ENCODE assay signal across 29 cellular contexts in the genomic region with DNA sequence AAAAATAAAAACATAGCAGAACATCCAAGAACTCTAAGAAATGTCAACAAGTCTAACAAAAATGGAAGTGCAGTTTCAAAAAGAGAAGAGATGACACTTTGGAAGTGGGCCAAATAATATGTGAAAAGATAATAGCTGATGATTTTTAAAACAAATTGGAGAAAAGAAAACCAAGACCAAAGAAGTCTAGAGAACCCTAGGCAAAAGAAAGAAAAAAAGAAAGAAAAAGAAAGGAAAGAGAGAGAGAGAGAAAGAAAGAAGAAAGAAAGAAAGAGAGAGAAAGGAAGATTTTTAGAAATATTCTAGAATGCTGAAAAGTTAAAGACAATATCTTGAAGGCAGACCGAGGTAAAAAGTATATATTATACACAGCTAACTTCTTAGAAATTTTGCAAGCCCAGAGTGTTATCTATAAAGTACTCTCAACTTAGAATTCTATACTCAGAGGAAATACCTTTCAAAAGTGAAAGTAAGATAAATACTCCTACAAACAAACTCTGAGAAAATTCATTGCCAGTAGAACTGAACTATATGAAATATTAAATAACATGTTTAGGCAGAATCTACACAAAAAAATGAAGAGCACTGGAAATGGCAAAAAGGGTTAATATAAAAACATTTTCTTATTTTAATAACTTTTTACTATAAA.
DNase-seq lines count a peak whose midpoint lies in the region; ATAC-seq, FAIRE-seq and TF ChIP-seq lines count a peak whose summit lies in the region.
"Had no signal": no experiment of that assay in that cellular context is flagged by ENCODE, and none has a peak within 500 bp of the region (broad histone marks: within the 10 kb centered on the region; RNA-seq: fewer than 3 reads in every experiment).

No MANE protein-coding gene starts in this region.

- no peaks in the 10 kb centered on the region for H3K27me3 Mint-ChIP-seq in activated naive CD4-positive, alpha-beta T cell treated with anti-CD3 and anti-CD28 coated beads for 36 hours (ENCODE audit: low read depth)

- H3K27ac ChIP-seq in K562 (ENCODE audit: extremely low read depth, low read depth, low read length) (peak overlapping the region; percentile 1; the same call in 1 of the 3 replicates), parathyroid adenoma (no peak overlapping the region)
- H3K27ac ChIP-seq: cardiac muscle cell, left lung, sigmoid colon, SJCRH30 had no signal

- no TSS peak for BruUV-seq in K562 (replicated peaks; lab: Mats Ljungman, UMichigan)

- H2AFZ ChIP-seq in K562 (ENCODE audit: low read depth, low read length) (peak overlapping the region; percentile 52), parathyroid adenoma (peak overlapping the region; percentile 41)

- CTCF ChIA-PET in activated naive CD4-positive, alpha-beta T cell treated with anti-CD3 and anti-CD28 coated beads for 36 hours (lab: Charles Lee): no interaction called here
- CTCF ChIA-PET in K562 (lab: Yijun Ruan, JAX; ENCODE audit: low intra/inter-chr PET ratio): no interaction called here

- H3K27ac Mint-ChIP-seq in activated naive CD4-positive, alpha-beta T cell treated with anti-CD3 and anti-CD28 coated beads for 36 hours: peak overlapping the region; percentile 56
- no peak overlapping the region for H3K27ac Mint-ChIP-seq in activated naive CD4-positive, alpha-beta T cell treated with anti-CD3 and anti-CD28 coated beads, Interleukin-2, amount 50 U/mL, for 72 hours
- H3K27ac Mint-ChIP-seq: nephron, WTC11 had no signal

- no peak overlapping the region for H3K9ac ChIP-seq in K562 (ENCODE audit: insufficient read depth in 1 of 2, low read depth in 2 of 2, low read length in 2 of 2)
- no peak overlapping the region for H3K9ac ChIP-seq in parathyroid adenoma

- ATAC-seq in activated naive CD4-positive, alpha-beta T cell treated with anti-CD3 and anti-CD28 coated beads, Interleukin-2, amount 50 U/mL, for 72 hours: no peak
- ATAC-seq in K562 (no peak; the same call in 2 of the 3 replicates), mucosa of descending colon (no peak), HG02678 (IDR thresholded peaks at IDR 0.05; ENCODE audit: unreplicated experiment) (no peak)
- ATAC-seq: left lung, WTC11 had no signal

- no peaks in the 10 kb centered on the region for H3K36me3 Mint-ChIP-seq in activated naive CD4-positive, alpha-beta T cell treated with anti-CD3 and anti-CD28 coated beads for 36 hours (ENCODE audit: low read depth)
- no peaks in the 10 kb centered on the region for H3K36me3 Mint-ChIP-seq in activated naive CD4-positive, alpha-beta T cell treated with anti-CD3 and anti-CD28 coated beads, Interleukin-2, amount 50 U/mL, for 72 hours
- H3K36me3 Mint-ChIP-seq: WTC11 had no signal

- TF ChIP-seq POLR2A in K562 (conservative IDR thresholded peaks at IDR 0.05): no peak

- H3K4me3 ChIP-seq in K562 (no peak overlapping the region), parathyroid adenoma (ENCODE audit: low read depth, low read length) (no peak overlapping the region), mucosa of descending colon (no peak overlapping the region)
- H3K4me3 ChIP-seq: cardiac muscle cell, left lung, sigmoid colon, SJCRH30 had no signal

- H3K9me1 ChIP-seq in K562 (ENCODE audit: control insufficient read depth, insufficient read depth, low read length): no peaks in the 10 kb centered on the region

- TF ChIP-seq CTCF in K562 (IDR thresholded peaks at IDR 0.05 in 2 of 3, conservative IDR thresholded peaks at IDR 0.05 in 1 of 3; ENCODE audit: insufficient read depth in 2 of 3, low read depth in 1 of 3, low read length in 3 of 3) (no peak), parathyroid adenoma (IDR thresholded peaks at IDR 0.05) (no peak), mucosa of descending colon (IDR thresholded peaks at IDR 0.05) (no peak)

- no peak for FAIRE-seq in K562 (lab: Jason Lieb, UNC)
- FAIRE-seq: endothelial cell of umbilical vein had no signal

- no peak overlapping the region for H3K4me2 ChIP-seq in K562 (ENCODE audit: insufficient read depth, low read length)
- H3K4me2 ChIP-seq in parathyroid adenoma (ENCODE audit: low read length): no peak overlapping the region

- H3K36me3 ChIP-seq in K562 (ENCODE audit: control insufficient read depth, insufficient read depth, low read length) (no peaks in the 10 kb centered on the region), parathyroid adenoma (ENCODE audit: control insufficient read depth, insufficient read depth, low read length) (no peaks in the 10 kb centered on the region), mucosa of descending colon (ENCODE audit: low read depth) (no peaks in the 10 kb centered on the region)
- H3K36me3 ChIP-seq: cardiac muscle cell, left lung, sigmoid colon, SJCRH30 had no signal

- WGBS in K562 (ENCODE audit: insufficient coverage, low coverage, missing lambda C conversion rate): 4% methylated on average over 1 of the region's 1 CpG

- TF ChIP-seq EP300 in K562 (IDR thresholded peaks at IDR 0.05; ENCODE audit: low read length): no peak

- no peak overlapping the region for H3K4me3 Mint-ChIP-seq in activated naive CD4-positive, alpha-beta T cell treated with anti-CD3 and anti-CD28 coated beads for 36 hours
- H3K4me3 Mint-ChIP-seq: nephron, WTC11 had no signal

- no peak for TF ChIP-seq RAD21 in K562 (CRISPR knock-in tag; conservative IDR thresholded peaks at IDR 0.05 in 1 of 2, IDR thresholded peaks at IDR 0.05 in 1 of 2)

- DNase-seq in activated naive CD4-positive, alpha-beta T cell treated with anti-CD3 and anti-CD28 coated beads for 36 hours: no peak
- no peak for DNase-seq in activated naive CD4-positive, alpha-beta T cell treated with anti-CD3 and anti-CD28 coated beads, Interleukin-2, amount 50 U/mL, for 72 hours (ENCODE audit: low spot score in 2 of 2)
- peak; percentile 66 for DNase-seq in OCI-M1 (lab: John Stamatoyannopoulos, UW)
- DNase-seq in K562 (ENCODE audit: extremely low read depth in 1 of 4, low spot score in 3 of 4): no peak
- no peak for DNase-seq in mucosa of descending colon
- DNase-seq in occipital lobe (lab: John Stamatoyannopoulos, UW): no peak
- DNase-seq: activated CD4-positive, alpha-beta T cell treated with anti-CD3 and anti-CD28 coated beads, Interleukin-2, amount 50 U/mL, for 4 hours; activated CD8-positive, alpha-beta memory T cell treated with anti-CD3 and anti-CD28 coated beads, Interleukin-2, amount 50 U/mL, for 48 hours; activated effector memory CD4-positive, alpha-beta T cell treated with Interleukin-2 at 50 U/mL for 16 hours; amniotic stem cell; Caco-2; foreskin fibroblast; H7; KBM-7; left lung; midbrain; NCI-H1092; NCI-H1930; NCI-H2227 treated with DMSO at 0.1 percent for 48 hours; NCI-H774; sigmoid colon; SJCRH30; T-helper 2 cell had no signal

- H3K27me3 ChIP-seq in K562 (ENCODE audit: control insufficient read depth in 2 of 2, insufficient read depth in 2 of 2, low read length in 2 of 2) (no peaks in the 10 kb centered on the region), parathyroid adenoma (ENCODE audit: control insufficient read depth, insufficient read depth, low read length) (no peaks in the 10 kb centered on the region)
- H3K27me3 ChIP-seq: cardiac muscle cell, left lung, sigmoid colon, SJCRH30 had no signal

- in situ Hi-C loops in K562 (cut with MboI): no loop called here

- H3K9me3 ChIP-seq in K562 (replicated peaks; ENCODE audit: control insufficient read depth, insufficient read depth, low read depth, low read length) (no peaks in the 10 kb centered on the region), parathyroid adenoma (ENCODE audit: control insufficient read depth, low read length) (no peaks in the 10 kb centered on the region), mucosa of descending colon (no peaks in the 10 kb centered on the region)
- H3K9me3 ChIP-seq: Caco-2, sigmoid colon, SJCRH30 had no signal

- no peaks in the 10 kb centered on the region for H3K4me1 Mint-ChIP-seq in activated naive CD4-positive, alpha-beta T cell treated with anti-CD3 and anti-CD28 coated beads for 36 hours (ENCODE audit: low read depth)
- H3K4me1 Mint-ChIP-seq: nephron, WTC11 had no signal

- H3K79me2 ChIP-seq in K562 (ENCODE audit: control insufficient read depth, insufficient read depth, low read length): no peaks in the 10 kb centered on the region
- no peaks in the 10 kb centered on the region for H3K79me2 ChIP-seq in parathyroid adenoma

- H4K20me1 ChIP-seq in K562 (replicated peaks; ENCODE audit: control insufficient read depth, insufficient read depth, low read length): no peaks in the 10 kb centered on the region

- peaks cover 4% of the 10 kb centered on the region for H3K9me3 Mint-ChIP-seq in activated naive CD4-positive, alpha-beta T cell treated with anti-CD3 and anti-CD28 coated beads for 36 hours
- H3K9me3 Mint-ChIP-seq in activated naive CD4-positive, alpha-beta T cell treated with anti-CD3 and anti-CD28 coated beads, Interleukin-2, amount 50 U/mL, for 72 hours: peaks cover 4 to 8% of the 10 kb centered on the region in 2 donors

- POLR2A ChIA-PET in K562 (lab: Yijun Ruan, JAX): no interaction called here

- intact Hi-C loops in activated naive CD4-positive, alpha-beta T cell treated with anti-CD3 and anti-CD28 coated beads for 36 hours (cut with micrococcal nuclease): no loop called here
- intact Hi-C loops in K562 (cut with micrococcal nuclease) (no loop called here), mucosa of descending colon (cut with DNase I, micrococcal nuclease) (no loop called here)

- H3K4me1 ChIP-seq in K562 (replicated peaks in 1 of 2; ENCODE audit: control insufficient read depth in 2 of 2, insufficient read depth in 2 of 2, low read length in 2 of 2) (no peaks in the 10 kb centered on the region), parathyroid adenoma (no peaks in the 10 kb centered on the region), mucosa of descending colon (ENCODE audit: low read depth) (no peaks in the 10 kb centered on the region)
- H3K4me1 ChIP-seq: Caco-2, left lung, sigmoid colon, SJCRH30 had no signal
